In the genomic region with DNA sequence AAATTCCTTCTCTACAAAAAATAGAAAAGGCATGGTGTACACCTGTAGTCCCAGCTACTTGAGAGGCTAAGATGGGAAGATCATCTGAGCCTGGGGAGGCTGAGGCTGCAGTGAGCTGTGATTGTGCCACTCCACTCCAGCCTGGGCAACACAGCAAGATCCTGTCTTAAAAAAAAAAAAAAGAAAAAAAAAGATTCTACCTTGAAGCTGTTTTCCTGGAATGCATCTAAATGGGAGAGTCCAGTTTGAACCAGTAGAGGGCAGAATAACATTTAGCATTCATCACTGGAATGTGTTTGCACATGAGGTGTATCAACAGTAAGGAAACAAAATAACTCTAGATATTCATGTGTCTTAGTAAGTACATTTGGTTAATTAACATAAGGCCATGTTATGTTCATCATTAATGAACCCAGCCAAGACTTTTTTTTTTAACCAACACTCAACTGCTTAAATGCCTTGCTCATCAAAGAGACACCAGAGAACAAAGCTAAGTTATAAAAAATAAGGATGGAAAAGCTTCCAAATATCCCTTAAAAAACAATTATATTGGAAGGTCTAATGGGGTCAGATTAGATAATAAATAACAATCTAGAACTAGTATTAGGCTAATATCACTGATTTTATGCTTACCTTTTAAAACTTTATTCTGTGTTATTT, we compare ENCODE assay signal across 8 cellular contexts. TPM values are rescaled to one million over a fixed set of nuclear protein-coding genes. Genes with fewer than 3 reads are reported as not detected.
DNase-seq lines count a peak whose midpoint lies in the region; ATAC-seq and TF ChIP-seq lines count a peak whose summit lies in the region.

No MANE protein-coding gene starts in this region.

- no peaks in the 10 kb centered on the region for H3K9me3 ChIP-seq in right lobe of liver

- intact Hi-C loops in right lobe of liver (cut with DNase I): no loop called here

- no peaks in the 10 kb centered on the region for H3K36me3 ChIP-seq in right lobe of liver

- TF ChIP-seq POLR2A in right lobe of liver (IDR thresholded peaks at IDR 0.05): no peak

- no peak overlapping the region for H3K27ac ChIP-seq in right lobe of liver

- H3K27me3 ChIP-seq in right lobe of liver: no peaks in the 10 kb centered on the region

- DNase-seq in NCI-H345 (lab: John Stamatoyannopoulos, UW): peak; percentile 24
- no peak for DNase-seq in NCI-H345 treated with DMSO at 0.1 percent for 48 hours (lab: John Stamatoyannopoulos, UW; ENCODE audit: unreplicated experiment)
- DNase-seq in NAMALWA (ENCODE audit: low spot score): peak; percentile 69
- peak; percentile 6 to 74 for DNase-seq in T47D (ENCODE audit: low read depth in 1 of 2, low spot score in 1 of 2)
- no peak for DNase-seq in right lobe of liver
- DNase-seq in ACHN: no peak

- peak; percentile 46 to 69 (median 62) for TF ChIP-seq CTCF in right lobe of liver (IDR thresholded peaks at IDR 0.05)

- in situ Hi-C loops in T47D (cut with HindIII; ENCODE audit: low pct_unique_long_range_greater_than_20kb, low sequenced_read_pairs): no loop called here
- in situ Hi-C loops in ACHN (cut with HindIII; ENCODE audit: low pct_ligation_motif_present, low pct_unique_long_range_greater_than_20kb, low sequenced_read_pairs): no loop called here

- no peak overlapping the region for H3K4me3 ChIP-seq in right lobe of liver

- H3K4me1 ChIP-seq in right lobe of liver: no peaks in the 10 kb centered on the region

- ATAC-seq in GM21360 (IDR thresholded peaks at IDR 0.05; ENCODE audit: unreplicated experiment) (peak; percentile 60), right lobe of liver (peak; percentile 70 to 85 (median 74)), GM21619 (IDR thresholded peaks at IDR 0.05; ENCODE audit: unreplicated experiment) (no peak)

RNA-seq across cellular contexts. Expression of gene IFNE, which starts 16.1 kb away (rescaled TPM):
- total RNA-seq in right lobe of liver: not detected

RNA-seq across cellular contexts. Expression of gene IFNA1, which starts 25.8 kb away (rescaled TPM):
- total RNA-seq in right lobe of liver: not detected

RNA-seq across cellular contexts. Expression of gene IFNA8, which starts 57.1 kb away (rescaled TPM):
- total RNA-seq in right lobe of liver: not detected

Comparison
In these comparisons a context has a peak if more than half of its experiments do, and no peak if none do; other contexts are left out.
1. DNase-seq: peak in NCI-H345 (single experiment), NAMALWA (single experiment) and T47D (2 of 2); none in NCI-H345 treated with DMSO at 0.1 percent for 48 hours (single experiment), right lobe of liver (0 of 3) and ACHN (single experiment).